In the genomic region with DNA sequence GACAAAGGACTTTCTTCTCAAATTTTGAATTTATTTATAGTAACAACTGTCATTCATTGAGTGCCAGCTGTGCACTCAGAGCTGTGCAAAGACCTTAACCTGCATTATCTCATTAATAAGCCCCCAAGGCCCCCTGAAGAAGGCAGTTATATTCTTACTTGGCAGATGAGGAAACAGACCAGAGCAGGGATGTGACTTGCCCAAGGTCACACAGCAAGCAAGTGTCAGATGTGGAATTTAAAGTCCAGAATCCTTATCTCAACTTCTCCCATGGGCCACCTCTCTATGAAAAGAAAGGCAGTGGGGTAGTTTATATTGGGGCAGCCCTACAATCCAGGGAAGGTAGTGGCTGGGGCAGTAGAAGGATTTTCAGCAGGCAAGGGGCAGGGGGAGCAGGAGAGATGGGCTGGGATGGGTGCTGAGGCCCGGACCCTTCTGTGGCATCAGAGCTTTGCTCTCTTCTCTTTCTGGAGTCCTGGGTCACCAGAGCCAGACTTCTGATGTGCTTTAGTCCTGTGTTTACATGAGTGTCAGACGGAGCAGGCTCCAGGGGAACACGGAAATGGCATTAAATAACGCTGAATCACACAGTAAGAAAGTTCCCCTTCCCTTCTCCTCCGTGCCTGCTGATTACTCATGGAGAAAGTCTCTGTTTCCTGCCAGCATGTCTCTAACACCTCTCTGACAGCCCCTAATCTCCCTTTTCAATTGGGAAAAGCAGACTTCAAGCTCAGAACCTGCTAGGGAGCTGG, we compare ENCODE assay signal across 8 cellular contexts. TPM values are rescaled to one million over a fixed set of nuclear protein-coding genes. Genes with fewer than 3 reads are reported as not detected.
DNase-seq lines count a peak whose midpoint lies in the region; ATAC-seq and TF ChIP-seq lines count a peak whose summit lies in the region.

No MANE protein-coding gene starts in this region.

- no peak overlapping the region for H3K4me2 ChIP-seq in mesendoderm (ENCODE audit: low read length)

- no peaks in the 10 kb centered on the region for H3K36me3 ChIP-seq in mesendoderm (ENCODE audit: control insufficient read depth, insufficient read depth, low read length)
- no peaks in the 10 kb centered on the region for H3K36me3 ChIP-seq in aorta (ENCODE audit: control insufficient read depth in 1 of 2, insufficient read depth in 2 of 2, low read length in 1 of 2)
- no peaks in the 10 kb centered on the region for H3K36me3 ChIP-seq in WERI-Rb-1

- CTCF ChIA-PET in MCF 10A (lab: Yijun Ruan, JAX) = interaction anchor here (0.6 to 1.8 kb wide), 6 partner anchors 74 to 141 kb away, joined by 3 to 7 read pairs (median 4); no protein-coding TSS in a partner anchor

- H3K4me1 Mint-ChIP-seq in MCF 10A (ENCODE audit: insufficient read depth, unreplicated experiment) = peaks cover 25% of the 10 kb centered on the region

- H2BK15ac ChIP-seq in mesendoderm (replicated peaks; ENCODE audit: low read depth) = no peak overlapping the region

- BruUV-seq in MCF 10A (replicated peaks; lab: Mats Ljungman, UMichigan) = no TSS peak

- no peak overlapping the region for H4K5ac ChIP-seq in mesendoderm (ENCODE audit: low read length)

- no peak overlapping the region for H4K8ac ChIP-seq in mesendoderm (ENCODE audit: low read depth, low read length)

- no peak overlapping the region for H3K23ac ChIP-seq in mesendoderm (ENCODE audit: low read length)

- H2BK5ac ChIP-seq in mesendoderm (ENCODE audit: low read length) = no peak overlapping the region

- H3K36me3 Mint-ChIP-seq in MCF 10A (ENCODE audit: insufficient read depth, unreplicated experiment) = peaks cover 7% of the 10 kb centered on the region

- intact Hi-C loops in MCF 10A (cut with micrococcal nuclease) = no loop called here
- intact Hi-C loops in aorta (cut with DNase I) = no loop called here

- H3K27me3 Mint-ChIP-seq in MCF 10A (ENCODE audit: insufficient read depth, unreplicated experiment) = no peaks in the 10 kb centered on the region

- DNase-seq in ELR (ENCODE audit: low read depth) = peak; percentile 95
- peak; percentile 50 for DNase-seq in NB4 (ENCODE audit: low read depth)
- peak; percentile 80 for DNase-seq in MCF 10A (ENCODE audit: unreplicated experiment)
- DNase-seq in mesendoderm = peak; percentile 81
- peak; percentile 62 to 72 for DNase-seq in aorta
- no peak for DNase-seq in stimulated activated CD4-positive, alpha-beta T cell treated with anti-CD3 and anti-CD28 coated beads, Interleukin-4, amount 100 ng/mL, for 4 hours
- no peak for DNase-seq in WERI-Rb-1

- no peak overlapping the region for H3K4me3 Mint-ChIP-seq in MCF 10A (ENCODE audit: unreplicated experiment)

- no peak overlapping the region for H3K4ac ChIP-seq in mesendoderm (ENCODE audit: low read depth, low read length)

- H3K27me3 ChIP-seq in mesendoderm (ENCODE audit: insufficient read depth, low read length, poor library complexity) (no peaks in the 10 kb centered on the region), aorta (ENCODE audit: control insufficient read depth in 1 of 2, insufficient read depth in 2 of 2, low read length in 1 of 2) (no peaks in the 10 kb centered on the region), WERI-Rb-1 (ENCODE audit: insufficient read depth, low read depth, severe bottlenecking) (no peaks in the 10 kb centered on the region)

- no peak overlapping the region for H3K18ac ChIP-seq in mesendoderm (ENCODE audit: low read length)

- H2BK120ac ChIP-seq in mesendoderm (ENCODE audit: low read depth, low read length) = no peak overlapping the region

- no CpG with 5 or more reads among the region's 5 CpGs for WGBS in mesendoderm (ENCODE audit: extremely low coverage, insufficient coverage, low lambda C conversion rate)
- WGBS in aorta, 2 donors = 0 to 3% methylated on average over 5 of the region's 5 CpGs

- H3K4me3 ChIP-seq in NB4 (ENCODE audit: low read depth, low read length) = no peak overlapping the region
- no peak overlapping the region for H3K4me3 ChIP-seq in mesendoderm (ENCODE audit: low read length)
- no peak overlapping the region for H3K4me3 ChIP-seq in aorta (ENCODE audit: low read length in 2 of 2)
- no peak overlapping the region for H3K4me3 ChIP-seq in WERI-Rb-1 (ENCODE audit: low read depth, low read length)

- H3K9me3 ChIP-seq in aorta (ENCODE audit: control insufficient read depth, low read length) (no peaks in the 10 kb centered on the region), WERI-Rb-1 (ENCODE audit: severe bottlenecking) (no peaks in the 10 kb centered on the region)

- no peak for TF ChIP-seq POLR2A in NB4 (IDR thresholded peaks at IDR 0.05; ENCODE audit: extremely low read depth, insufficient read length)

- H3K56ac ChIP-seq in mesendoderm (ENCODE audit: low read length) = peak overlapping the region; percentile 57

- no peaks in the 10 kb centered on the region for H3K9me3 Mint-ChIP-seq in MCF 10A (ENCODE audit: unreplicated experiment)

- no peaks in the 10 kb centered on the region for H3K79me1 ChIP-seq in mesendoderm (ENCODE audit: low read length)

- no peaks in the 10 kb centered on the region for H3K79me2 ChIP-seq in mesendoderm (ENCODE audit: control insufficient read depth, insufficient read depth, low read length)

- H3K4me1 ChIP-seq in mesendoderm (ENCODE audit: control insufficient read depth, low read depth, low read length) = peaks cover 9% of the 10 kb centered on the region
- no peaks in the 10 kb centered on the region for H3K4me1 ChIP-seq in aorta (ENCODE audit: control insufficient read depth in 1 of 2, insufficient read depth in 2 of 2, low read length in 2 of 2)

- POLR2A ChIA-PET in MCF 10A (lab: Yijun Ruan, JAX) = interaction anchor here (0.9 to 1.3 kb wide), 4 partner anchors 10 to 141 kb away, joined by 3 read pairs; no protein-coding TSS in a partner anchor

- peak overlapping the region; percentile 88 for H3K27ac Mint-ChIP-seq in MCF 10A (ENCODE audit: low read depth, unreplicated experiment)

- peak; percentile 60 for ATAC-seq in aorta (ENCODE audit: low FRiP score)
- no peak for ATAC-seq in HG03520 (IDR thresholded peaks at IDR 0.05; ENCODE audit: unreplicated experiment)

- H2AK5ac ChIP-seq in mesendoderm (ENCODE audit: low read length) = no peak overlapping the region

- H3K9ac ChIP-seq in mesendoderm (ENCODE audit: low read length) = no peak overlapping the region

- peak overlapping the region; percentile 33 for H3K27ac ChIP-seq in mesendoderm (ENCODE audit: low read depth, low read length)
- no peak overlapping the region for H3K27ac ChIP-seq in aorta (ENCODE audit: low read depth in 1 of 2, low read length in 2 of 2)
- no peak overlapping the region for H3K27ac ChIP-seq in WERI-Rb-1

- TF ChIP-seq CTCF in NB4 (IDR thresholded peaks at IDR 0.05; ENCODE audit: low read depth, low read length) = no peak
- no peak for TF ChIP-seq CTCF in MCF 10A (IDR thresholded peaks at IDR 0.05; ENCODE audit: unreplicated experiment)
- TF ChIP-seq CTCF in WERI-Rb-1 (IDR thresholded peaks at IDR 0.05; ENCODE audit: low read depth, low read length) = no peak

RNA-seq across cellular contexts. Expression of gene EPHB2, which starts 39.5 kb away (rescaled TPM):
- total RNA-seq in MCF 10A (2022) (0.22 and 0.79 TPM in 2 replicates), aorta (10 to 100 TPM in 1 of 2 donors, 1 to 10 TPM in 1; 5.5 to 16.6 TPM)
- polyA plus RNA-seq in mesendoderm (2013, experiment 1 of 2) = 5.6 TPM
- polyA plus RNA-seq in mesendoderm (2013, experiment 2 of 2) = 6.2 TPM
- under 1 TPM; 0.87 to 0.88 TPM for polyA plus RNA-seq in aorta

Comparison
In these comparisons a context has a peak if more than half of its experiments do, and no peak if none do; other contexts are left out.
1. DNase-seq: peak in ELR (single experiment), NB4 (single experiment), MCF 10A (single experiment), mesendoderm (single experiment) and aorta (2 of 2); none in stimulated activated CD4-positive, alpha-beta T cell treated with anti-CD3 and anti-CD28 coated beads, Interleukin-4, amount 100 ng/mL, for 4 hours (0 of 2) and WERI-Rb-1 (single experiment).